Comparison of ENCODE assay signal across 1 cellular context in genomic region chr19:19171821-19172532, GRCh38.
TF ChIP-seq lines count a peak whose summit lies in the region.

No MANE protein-coding gene starts in this region.

TF ChIP-seq in HepG2, 621 proteins besides CTCF, POLR2A, EP300 and RAD21 (continued from another document and continues in another):
- TF ChIP-seq ZGPAT (CRISPR knock-in tag; IDR thresholded peaks at IDR 0.05) (peak; percentile 52; the same call in 1 of the 2 replicates), MTA1 (CRISPR knock-in tag; IDR thresholded peaks at IDR 0.05; ENCODE audit: borderline replicate concordance) (peak; percentile 46; the same call in 1 of the 2 replicates), PAF1 (CRISPR knock-in tag; IDR thresholded peaks at IDR 0.05) (no peak), ZNF607 (CRISPR knock-in tag; IDR thresholded peaks at IDR 0.05; ENCODE audit: borderline replicate concordance) (0 out of 2 replicates have a peak, but pooled peaks have one; percentile 26), BRD4 (CRISPR knock-in tag; IDR thresholded peaks at IDR 0.05) (peak; percentile 39; the same call in 1 of the 2 replicates), ISL2 (CRISPR knock-in tag; IDR thresholded peaks at IDR 0.05) (0 out of 2 replicates have a peak, but pooled peaks have one; percentile 32), TFE3 (CRISPR knock-in tag; IDR thresholded peaks at IDR 0.05) (no peak), ZNF362 (CRISPR knock-in tag; IDR thresholded peaks at IDR 0.05; ENCODE audit: borderline replicate concordance) (no peak), SOX13 (IDR thresholded peaks at IDR 0.05) (no peak), SOX13 (CRISPR knock-in tag; conservative IDR thresholded peaks at IDR 0.05 in 1 of 2, IDR thresholded peaks at IDR 0.05 in 1 of 2) (peak in 1 of 2 experiments; percentile 61; a peak in 2 of 4 replicates), ZNF160 (CRISPR knock-in tag; IDR thresholded peaks at IDR 0.05) (no peak), ATAD3A (CRISPR knock-in tag; IDR thresholded peaks at IDR 0.05) (no peak), RBFOX2 (IDR thresholded peaks at IDR 0.05; ENCODE audit: low read depth, low read length) (peak; percentile 66), SP2 (CRISPR knock-in tag; IDR thresholded peaks at IDR 0.05) (no peak), ZNF772 (CRISPR knock-in tag; IDR thresholded peaks at IDR 0.05) (peak; percentile 64; the same call in 1 of the 2 replicates), ZNF768 (CRISPR knock-in tag; IDR thresholded peaks at IDR 0.05) (peak; percentile 82; the same call in 1 of the 2 replicates), TARDBP (CRISPR knock-in tag; IDR thresholded peaks at IDR 0.05) (peak; percentile 79), ZSCAN9 (CRISPR knock-in tag; IDR thresholded peaks at IDR 0.05; ENCODE audit: borderline replicate concordance) (peak; percentile 54; the same call in 1 of the 2 replicates), POGZ (CRISPR knock-in tag; IDR thresholded peaks at IDR 0.05) (peak; percentile 24; the same call in 1 of the 2 replicates), CCAR2 (optimal IDR thresholded peaks at IDR 0.05; ENCODE audit: low read depth, low read length) (peak; percentile 71), ZNF747 (CRISPR knock-in tag; IDR thresholded peaks at IDR 0.05; ENCODE audit: borderline replicate concordance) (peak; percentile 25; the same call in 1 of the 2 replicates), HMGXB4 (CRISPR knock-in tag; IDR thresholded peaks at IDR 0.05; ENCODE audit: borderline replicate concordance in 1 of 2, low read depth in 1 of 2) (0 out of 4 replicates have a peak, but pooled peaks of 1 of the 2 experiments have one; percentile 43), BCL6 (CRISPR knock-in tag; IDR thresholded peaks at IDR 0.05) (peak; percentile 62), ZNF501 (CRISPR knock-in tag; IDR thresholded peaks at IDR 0.05) (no peak), KDM3A (CRISPR knock-in tag; IDR thresholded peaks at IDR 0.05; ENCODE audit: low read depth) (0 out of 2 replicates have a peak, but pooled peaks have one; percentile 66), ZBTB7A (CRISPR knock-in tag; IDR thresholded peaks at IDR 0.05) (peak; percentile 57; the same call in 1 of the 2 replicates), FOXA3 (CRISPR knock-in tag; IDR thresholded peaks at IDR 0.05) (peak; percentile 92), RBM22 (optimal IDR thresholded peaks at IDR 0.05; ENCODE audit: low read length) (peak; percentile 83), PHF8 (CRISPR knock-in tag; IDR thresholded peaks at IDR 0.05) (peak; percentile 46; the same call in 1 of the 2 replicates), KAT8 (CRISPR knock-in tag; IDR thresholded peaks at IDR 0.05) (peak; percentile 81), ZSCAN21 (CRISPR knock-in tag; IDR thresholded peaks at IDR 0.05; ENCODE audit: borderline replicate concordance) (0 out of 2 replicates have a peak, but pooled peaks have one; percentile 27), ARNT2 (CRISPR knock-in tag; IDR thresholded peaks at IDR 0.05; ENCODE audit: low read depth) (peak; percentile 48; the same call in 1 of the 2 replicates), ZBTB38 (CRISPR knock-in tag; IDR thresholded peaks at IDR 0.05) (0 out of 2 replicates have a peak, but pooled peaks have one; percentile 30), SALL1 (CRISPR knock-in tag; IDR thresholded peaks at IDR 0.05) (peak; percentile 78), NCOA2 (CRISPR knock-in tag; IDR thresholded peaks at IDR 0.05) (peak; percentile 77), XRCC5 (optimal IDR thresholded peaks at IDR 0.05; ENCODE audit: low read length) (peak; percentile 43), RORA (CRISPR knock-in tag; IDR thresholded peaks at IDR 0.05) (no peak), ZNF138 (CRISPR knock-in tag; IDR thresholded peaks at IDR 0.05; ENCODE audit: low read depth) (no peak), TEAD3 (CRISPR knock-in tag; optimal IDR thresholded peaks at IDR 0.05; ENCODE audit: borderline replicate concordance) (peak; percentile 51), HNF4G (IDR thresholded peaks at IDR 0.05; ENCODE audit: borderline replicate concordance, low read depth, low read length) (peak; percentile 31; the same call in 1 of the 2 replicates), HNF4G (CRISPR knock-in tag; IDR thresholded peaks at IDR 0.05; ENCODE audit: borderline replicate concordance, low read depth) (0 out of 2 replicates have a peak, but pooled peaks have one; percentile 52), TAF1 (CRISPR knock-in tag; IDR thresholded peaks at IDR 0.05) (peak; percentile 32; the same call in 1 of the 2 replicates), HIVEP1 (CRISPR knock-in tag; IDR thresholded peaks at IDR 0.05) (peak; percentile 54; the same call in 1 of the 2 replicates), HNRNPL (IDR thresholded peaks at IDR 0.05; ENCODE audit: low read depth, low read length) (peak; percentile 46; the same call in 1 of the 2 replicates)
- TF ChIP-seq, protein P1, sequence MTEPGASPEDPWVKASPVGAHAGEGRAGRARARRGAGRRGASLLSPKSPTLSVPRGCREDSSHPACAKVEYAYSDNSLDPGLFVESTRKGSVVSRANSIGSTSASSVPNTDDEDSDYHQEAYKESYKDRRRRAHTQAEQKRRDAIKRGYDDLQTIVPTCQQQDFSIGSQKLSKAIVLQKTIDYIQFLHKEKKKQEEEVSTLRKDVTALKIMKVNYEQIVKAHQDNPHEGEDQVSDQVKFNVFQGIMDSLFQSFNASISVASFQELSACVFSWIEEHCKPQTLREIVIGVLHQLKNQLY (CRISPR knock-in tag; IDR thresholded peaks at IDR 0.05): 0 out of 2 replicates have a peak, but pooled peaks have one; percentile 19
- TF ChIP-seq, protein P2, sequence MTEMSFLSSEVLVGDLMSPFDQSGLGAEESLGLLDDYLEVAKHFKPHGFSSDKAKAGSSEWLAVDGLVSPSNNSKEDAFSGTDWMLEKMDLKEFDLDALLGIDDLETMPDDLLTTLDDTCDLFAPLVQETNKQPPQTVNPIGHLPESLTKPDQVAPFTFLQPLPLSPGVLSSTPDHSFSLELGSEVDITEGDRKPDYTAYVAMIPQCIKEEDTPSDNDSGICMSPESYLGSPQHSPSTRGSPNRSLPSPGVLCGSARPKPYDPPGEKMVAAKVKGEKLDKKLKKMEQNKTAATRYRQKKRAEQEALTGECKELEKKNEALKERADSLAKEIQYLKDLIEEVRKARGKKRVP (CRISPR knock-in tag; IDR thresholded peaks at IDR 0.05): peak; percentile 12 to 99; a peak in 2 of 4 replicates
- TF ChIP-seq, protein P3, sequence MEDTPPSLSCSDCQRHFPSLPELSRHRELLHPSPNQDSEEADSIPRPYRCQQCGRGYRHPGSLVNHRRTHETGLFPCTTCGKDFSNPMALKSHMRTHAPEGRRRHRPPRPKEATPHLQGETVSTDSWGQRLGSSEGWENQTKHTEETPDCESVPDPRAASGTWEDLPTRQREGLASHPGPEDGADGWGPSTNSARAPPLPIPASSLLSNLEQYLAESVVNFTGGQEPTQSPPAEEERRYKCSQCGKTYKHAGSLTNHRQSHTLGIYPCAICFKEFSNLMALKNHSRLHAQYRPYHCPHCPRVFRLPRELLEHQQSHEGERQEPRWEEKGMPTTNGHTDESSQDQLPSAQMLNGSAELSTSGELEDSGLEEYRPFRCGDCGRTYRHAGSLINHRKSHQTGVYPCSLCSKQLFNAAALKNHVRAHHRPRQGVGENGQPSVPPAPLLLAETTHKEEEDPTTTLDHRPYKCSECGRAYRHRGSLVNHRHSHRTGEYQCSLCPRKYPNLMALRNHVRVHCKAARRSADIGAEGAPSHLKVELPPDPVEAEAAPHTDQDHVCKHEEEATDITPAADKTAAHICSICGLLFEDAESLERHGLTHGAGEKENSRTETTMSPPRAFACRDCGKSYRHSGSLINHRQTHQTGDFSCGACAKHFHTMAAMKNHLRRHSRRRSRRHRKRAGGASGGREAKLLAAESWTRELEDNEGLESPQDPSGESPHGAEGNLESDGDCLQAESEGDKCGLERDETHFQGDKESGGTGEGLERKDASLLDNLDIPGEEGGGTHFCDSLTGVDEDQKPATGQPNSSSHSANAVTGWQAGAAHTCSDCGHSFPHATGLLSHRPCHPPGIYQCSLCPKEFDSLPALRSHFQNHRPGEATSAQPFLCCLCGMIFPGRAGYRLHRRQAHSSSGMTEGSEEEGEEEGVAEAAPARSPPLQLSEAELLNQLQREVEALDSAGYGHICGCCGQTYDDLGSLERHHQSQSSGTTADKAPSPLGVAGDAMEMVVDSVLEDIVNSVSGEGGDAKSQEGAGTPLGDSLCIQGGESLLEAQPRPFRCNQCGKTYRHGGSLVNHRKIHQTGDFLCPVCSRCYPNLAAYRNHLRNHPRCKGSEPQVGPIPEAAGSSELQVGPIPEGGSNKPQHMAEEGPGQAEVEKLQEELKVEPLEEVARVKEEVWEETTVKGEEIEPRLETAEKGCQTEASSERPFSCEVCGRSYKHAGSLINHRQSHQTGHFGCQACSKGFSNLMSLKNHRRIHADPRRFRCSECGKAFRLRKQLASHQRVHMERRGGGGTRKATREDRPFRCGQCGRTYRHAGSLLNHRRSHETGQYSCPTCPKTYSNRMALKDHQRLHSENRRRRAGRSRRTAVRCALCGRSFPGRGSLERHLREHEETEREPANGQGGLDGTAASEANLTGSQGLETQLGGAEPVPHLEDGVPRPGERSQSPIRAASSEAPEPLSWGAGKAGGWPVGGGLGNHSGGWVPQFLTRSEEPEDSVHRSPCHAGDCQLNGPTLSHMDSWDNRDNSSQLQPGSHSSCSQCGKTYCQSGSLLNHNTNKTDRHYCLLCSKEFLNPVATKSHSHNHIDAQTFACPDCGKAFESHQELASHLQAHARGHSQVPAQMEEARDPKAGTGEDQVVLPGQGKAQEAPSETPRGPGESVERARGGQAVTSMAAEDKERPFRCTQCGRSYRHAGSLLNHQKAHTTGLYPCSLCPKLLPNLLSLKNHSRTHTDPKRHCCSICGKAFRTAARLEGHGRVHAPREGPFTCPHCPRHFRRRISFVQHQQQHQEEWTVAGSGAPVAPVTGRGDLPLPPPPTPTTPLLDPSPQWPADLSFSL (CRISPR knock-in tag; IDR thresholded peaks at IDR 0.05): 0 out of 2 replicates have a peak, but pooled peaks have one; percentile 6
- TF ChIP-seq, protein P4, sequence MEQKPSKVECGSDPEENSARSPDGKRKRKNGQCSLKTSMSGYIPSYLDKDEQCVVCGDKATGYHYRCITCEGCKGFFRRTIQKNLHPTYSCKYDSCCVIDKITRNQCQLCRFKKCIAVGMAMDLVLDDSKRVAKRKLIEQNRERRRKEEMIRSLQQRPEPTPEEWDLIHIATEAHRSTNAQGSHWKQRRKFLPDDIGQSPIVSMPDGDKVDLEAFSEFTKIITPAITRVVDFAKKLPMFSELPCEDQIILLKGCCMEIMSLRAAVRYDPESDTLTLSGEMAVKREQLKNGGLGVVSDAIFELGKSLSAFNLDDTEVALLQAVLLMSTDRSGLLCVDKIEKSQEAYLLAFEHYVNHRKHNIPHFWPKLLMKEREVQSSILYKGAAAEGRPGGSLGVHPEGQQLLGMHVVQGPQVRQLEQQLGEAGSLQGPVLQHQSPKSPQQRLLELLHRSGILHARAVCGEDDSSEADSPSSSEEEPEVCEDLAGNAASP (CRISPR knock-in tag; IDR thresholded peaks at IDR 0.05; ENCODE audit: borderline replicate concordance): peak; percentile 68; the same call in 1 of the 2 replicates
